Comparison of ENCODE assay signal across 3 cellular contexts in genomic region chr5:179399327-179399726, GRCh38. TPM values are rescaled to one million over a fixed set of nuclear protein-coding genes. Genes with fewer than 3 reads are reported as not detected.
"Had no signal": no experiment of that assay in that cellular context is flagged by ENCODE, and none has a peak within 500 bp of the region (broad histone marks: within the 10 kb centered on the region; RNA-seq: fewer than 3 reads in every experiment).

No MANE protein-coding gene starts in this region.

RNA-seq across cellular contexts. Expression of gene ADAMTS2, which starts 54.1 kb away (rescaled TPM):
- total RNA-seq: dermis microvascular lymphatic vessel endothelial cell, endothelial cell of umbilical vein, foreskin keratinocyte had no signal
- polyA plus RNA-seq: endothelial cell of umbilical vein, foreskin keratinocyte had no signal
